ENCODE assay signal across 18 cellular contexts in genomic region chr1:171403396-171403795, GRCh38.
DNase-seq lines count a peak whose midpoint lies in the region; ATAC-seq and TF ChIP-seq lines count a peak whose summit lies in the region.
"Had no signal": no experiment of that assay in that cellular context is flagged by ENCODE, and none has a peak within 500 bp of the region (broad histone marks: within the 10 kb centered on the region; RNA-seq: fewer than 3 reads in every experiment).

No MANE protein-coding gene starts in this region.

- dilution Hi-C loops in IMR-90 (cut with HindIII; ENCODE audit: low sequenced_read_pairs, unreplicated experiment), result no loop called here

- H3K79me1 ChIP-seq in IMR-90 (ENCODE audit: low read depth in 1 of 2, low read length in 2 of 2), result no peaks in the 10 kb centered on the region

- in situ Hi-C loops in IMR-90 (cut with MboI; ENCODE audit: low sequenced_read_pairs), result no loop called here

- H4K8ac ChIP-seq in IMR-90 (ENCODE audit: low read depth in 2 of 2, low read length in 2 of 2), result no peak overlapping the region

- no peak; the same call in 1 of the 2 replicates for ATAC-seq in IMR-90 (ENCODE audit: low read depth)
- peak; percentile 33 for ATAC-seq in WTC11
- no peak for ATAC-seq in upper lobe of right lung
- ATAC-seq: left ventricle myocardium superior had no signal

- no peak overlapping the region for H2BK20ac ChIP-seq in IMR-90 (ENCODE audit: low read depth, low read length)

- H3K27ac ChIP-seq in IMR-90 (ENCODE audit: insufficient read depth, low read length) (no peak overlapping the region), prostate gland (no peak overlapping the region), upper lobe of right lung (no peak overlapping the region)
- H3K27ac ChIP-seq: heart right ventricle, suprapubic skin had no signal

- H3K27ac Mint-ChIP-seq in WTC11 (no peak overlapping the region), type B pancreatic cell (no peak overlapping the region)
- H3K27ac Mint-ChIP-seq: activated CD4-positive, alpha-beta T cell treated with anti-CD3 and anti-CD28 coated beads, Interleukin-2, amount 10 ng/mL, durations not matched to agents 24 days and 14 days; activated T-helper 1 cell treated with anti-CD3 and anti-CD28 coated beads, Interleukin-12 subunit alpha, Interleukin-12 subunit beta, Interleukin-2, Interleukin-4 antibody, amounts not matched to agents 30 ng/mL and 10 ng/mL and 1 ng/mL, durations not matched to agents 14 hours and 24 hours and 36 hours; nephron had no signal

- no peak overlapping the region for H4K91ac ChIP-seq in IMR-90 (ENCODE audit: insufficient read depth, low read depth, low read length)

- H3K4me1 ChIP-seq in IMR-90 (ENCODE audit: control insufficient read depth, insufficient read depth, low read length) (no peaks in the 10 kb centered on the region), prostate gland (replicated peaks) (no peaks in the 10 kb centered on the region), upper lobe of right lung (no peaks in the 10 kb centered on the region)
- H3K4me1 ChIP-seq: suprapubic skin had no signal

- H3K9ac ChIP-seq in IMR-90 (ENCODE audit: low read depth, low read length), result no peak overlapping the region

- no peak overlapping the region for H3K56ac ChIP-seq in IMR-90 (ENCODE audit: extremely low read depth, insufficient read depth, low read length)

- H2BK5ac ChIP-seq in IMR-90 (ENCODE audit: low read depth, low read length, poor library complexity, severe bottlenecking), result no peak overlapping the region

- TF ChIP-seq RAD21 in IMR-90 (IDR thresholded peaks at IDR 0.05; ENCODE audit: low read length), result no peak

- no peak for TF ChIP-seq CTCF in IMR-90 (conservative IDR thresholded peaks at IDR 0.05; ENCODE audit: low read depth, low read length)
- no peak for TF ChIP-seq CTCF in WTC11 (IDR thresholded peaks at IDR 0.05)
- TF ChIP-seq CTCF in type B pancreatic cell (conservative IDR thresholded peaks at IDR 0.05), result no peak
- no peak for TF ChIP-seq CTCF in prostate gland (IDR thresholded peaks at IDR 0.05)
- TF ChIP-seq CTCF in upper lobe of right lung (IDR thresholded peaks at IDR 0.05), result no peak

- no peaks in the 10 kb centered on the region for H4K20me1 ChIP-seq in IMR-90 (ENCODE audit: insufficient read depth, low read length)

- H3K36me3 Mint-ChIP-seq in WTC11, result no peaks in the 10 kb centered on the region
- H3K36me3 Mint-ChIP-seq in type B pancreatic cell, result no peaks in the 10 kb centered on the region

- BruUV-seq in IMR-90 (replicated peaks; lab: Mats Ljungman, UMichigan), result no TSS peak

- H3K4me3 ChIP-seq in IMR-90 (ENCODE audit: insufficient read depth, low read depth, low read length) (no peak overlapping the region), prostate gland (no peak overlapping the region), upper lobe of right lung (no peak overlapping the region)
- H3K4me3 ChIP-seq: heart right ventricle, suprapubic skin had no signal

- H3K23ac ChIP-seq in IMR-90 (ENCODE audit: low read depth, low read length), result no peak overlapping the region

- H3K4me2 ChIP-seq in IMR-90 (ENCODE audit: low read depth, low read length), result no peak overlapping the region

- H3K9me3 ChIP-seq in IMR-90 (ENCODE audit: control insufficient read depth, insufficient read depth, low read length), result no peaks in the 10 kb centered on the region
- H3K9me3 ChIP-seq in prostate gland, result no peaks in the 10 kb centered on the region
- no peaks in the 10 kb centered on the region for H3K9me3 ChIP-seq in upper lobe of right lung
- H3K9me3 ChIP-seq: suprapubic skin had no signal

- H3K27me3 ChIP-seq in IMR-90 (ENCODE audit: control insufficient read depth, insufficient read depth, low read length) (no peaks in the 10 kb centered on the region), prostate gland (replicated peaks; ENCODE audit: insufficient read depth) (no peaks in the 10 kb centered on the region), upper lobe of right lung (no peaks in the 10 kb centered on the region)
- H3K27me3 ChIP-seq: heart right ventricle, suprapubic skin had no signal

- TF ChIP-seq POLR2A in IMR-90 (IDR thresholded peaks at IDR 0.05; ENCODE audit: low read depth, low read length) (no peak), prostate gland (IDR thresholded peaks at IDR 0.05) (no peak)

- POLR2A ChIA-PET in IMR-90 (lab: Charles Lee; ENCODE audit: unreplicated experiment) (no interaction called here), WTC11 (lab: Charles Lee) (no interaction called here)

- H2AK5ac ChIP-seq in IMR-90 (ENCODE audit: low read depth, low read length), result no peak overlapping the region

- no peak overlapping the region for H4K5ac ChIP-seq in IMR-90 (ENCODE audit: low read depth, low read length)

- H3K4me3 Mint-ChIP-seq in WTC11 (no peak overlapping the region), type B pancreatic cell (peak overlapping the region; percentile 4)
- H3K4me3 Mint-ChIP-seq: activated CD4-positive, alpha-beta T cell treated with anti-CD3 and anti-CD28 coated beads, Interleukin-2, amount 10 ng/mL, durations not matched to agents 24 days and 14 days; activated T-helper 1 cell treated with anti-CD3 and anti-CD28 coated beads, Interleukin-12 subunit alpha, Interleukin-12 subunit beta, Interleukin-2, Interleukin-4 antibody, amounts not matched to agents 30 ng/mL and 10 ng/mL and 1 ng/mL, durations not matched to agents 14 hours and 24 hours and 36 hours; IgD-negative memory B cell; nephron had no signal

- peaks cover 6% of the 10 kb centered on the region for H3K9me3 Mint-ChIP-seq in WTC11
- H3K9me3 Mint-ChIP-seq in type B pancreatic cell, result peaks cover 6% of the 10 kb centered on the region
- H3K9me3 Mint-ChIP-seq: activated CD4-positive, alpha-beta T cell treated with anti-CD3 and anti-CD28 coated beads, Interleukin-2, amount 10 ng/mL, durations not matched to agents 24 days and 14 days had no signal

- no peaks in the 10 kb centered on the region for H3K36me3 ChIP-seq in IMR-90 (ENCODE audit: control insufficient read depth, insufficient read depth, low read length)
- H3K36me3 ChIP-seq in prostate gland, result no peaks in the 10 kb centered on the region
- no peaks in the 10 kb centered on the region for H3K36me3 ChIP-seq in upper lobe of right lung
- H3K36me3 ChIP-seq: heart right ventricle, suprapubic skin had no signal

- H3K4me1 Mint-ChIP-seq in WTC11 (peaks cover 31% of the 10 kb centered on the region), type B pancreatic cell (ENCODE audit: unreplicated experiment) (peaks cover 5% of the 10 kb centered on the region)
- H3K4me1 Mint-ChIP-seq: activated CD4-positive, alpha-beta T cell treated with anti-CD3 and anti-CD28 coated beads, Interleukin-2, amount 10 ng/mL, durations not matched to agents 24 days and 14 days; IgD-negative memory B cell; nephron had no signal

- intact Hi-C loops in IMR-90 (cut with micrococcal nuclease) (no loop called here), prostate gland (cut with DNase I) (no loop called here), upper lobe of right lung (cut with DNase I) (no loop called here)

- H3K9me1 ChIP-seq in IMR-90 (ENCODE audit: insufficient read depth, low read length), result no peaks in the 10 kb centered on the region

- H2AK9ac ChIP-seq in IMR-90 (replicated peaks; ENCODE audit: low read depth, low read length, poor library complexity), result no peak overlapping the region

- H3K4ac ChIP-seq in IMR-90 (ENCODE audit: low read depth, low read length), result no peak overlapping the region

- H2BK120ac ChIP-seq in IMR-90 (ENCODE audit: low read depth, low read length), result no peak overlapping the region

- CTCF ChIA-PET in IMR-90 (lab: Yijun Ruan, JAX), result interaction anchor here (0.9 to 2.2 kb wide), 3 partner anchors 10 to 90 kb away, joined by 3 to 5 read pairs (median 3); no protein-coding TSS in a partner anchor
- CTCF ChIA-PET in WTC11 (lab: Charles Lee), result interaction anchor here (0.7 to 2.0 kb wide), 4 partner anchors 43 to 436 kb away, joined by 3 to 14 read pairs (median 5); partner anchors contain the start of gene FMO4

- H3K18ac ChIP-seq in IMR-90 (ENCODE audit: low read depth, low read length), result no peak overlapping the region

- no peak overlapping the region for H3K14ac ChIP-seq in IMR-90 (replicated peaks; ENCODE audit: low read depth, low read length)

- H2AFZ ChIP-seq in IMR-90 (replicated peaks; ENCODE audit: low read length, poor library complexity), result peak overlapping the region; percentile 49

- H2BK15ac ChIP-seq in IMR-90 (ENCODE audit: low read depth, low read length), result no peak overlapping the region

- H3K27me3 Mint-ChIP-seq in WTC11 (ENCODE audit: low read depth) (peaks cover 4% of the 10 kb centered on the region; the same call in 1 of the 2 replicates), type B pancreatic cell (no peaks in the 10 kb centered on the region)

- DNase-seq in IMR-90, result no peak
- peak; percentile 32 for DNase-seq in WTC11 (ENCODE audit: low spot score)
- DNase-seq in fibroblast of peridontal ligament (ENCODE audit: extremely low read depth), result peak; percentile 6
- DNase-seq in type B pancreatic cell (ENCODE audit: extremely low spot score, unreplicated experiment), result no peak
- no peak for DNase-seq in prostate gland (ENCODE audit: low spot score)
- no peak for DNase-seq in upper lobe of right lung
- DNase-seq in hypothalamus (lab: John Stamatoyannopoulos, UW), result no peak
- DNase-seq: anterior cingulate cortex, heart right ventricle, left ventricle myocardium superior, NCI-H2029 treated with DMSO at 0.1 percent for 48 hours, small intestine, T-helper 1 cell had no signal

- whole genome bisulfite sequencing in IMR-90 (ENCODE audit: extremely low coverage in 2 of 2, insufficient read length in 1 of 2), 2 experiments, result 60% methylated on average over 2 of the region's 7 CpGs; no CpG with 5 or more reads in 1 of the 2 experiments
- 44% methylated on average over 7 of the region's 7 CpGs for WGBS in prostate gland

TF ChIP-seq in IMR-90, 13 proteins besides CTCF, POLR2A, EP300 and RAD21:
- no peak for TF ChIP-seq SMC3 (IDR thresholded peaks at IDR 0.05; ENCODE audit: low read depth, low read length)
- TF ChIP-seq FOS (IDR thresholded peaks at IDR 0.05; ENCODE audit: low read depth, low read length), result no peak
- no peak for TF ChIP-seq CHD1 (IDR thresholded peaks at IDR 0.05; ENCODE audit: low read depth, low read length)

TF ChIP-seq in WTC11, 78 proteins besides CTCF, POLR2A, EP300 and RAD21 (continues in another document):
- TF ChIP-seq NFYB (CRISPR knock-in tag; conservative IDR thresholded peaks at IDR 0.05; ENCODE audit: low read depth) (no peak), JUN (CRISPR knock-in tag; IDR thresholded peaks at IDR 0.05) (no peak), MXD4 (CRISPR knock-in tag; IDR thresholded peaks at IDR 0.05; ENCODE audit: borderline replicate concordance) (no peak), GRHL2 (CRISPR knock-in tag; IDR thresholded peaks at IDR 0.05; ENCODE audit: insufficient replicate concordance, severe bottlenecking) (no peak), SMAD4 (CRISPR knock-in tag; IDR thresholded peaks at IDR 0.05) (no peak), ATF3 (CRISPR knock-in tag; conservative IDR thresholded peaks at IDR 0.05) (no peak)

Comparison
In these comparisons a context has a peak if more than half of its experiments do, and no peak if none do; other contexts are left out.
1. DNase-seq: peak in WTC11 (single experiment) and fibroblast of peridontal ligament (single experiment); none in IMR-90 (single experiment), type B pancreatic cell (single experiment), prostate gland (single experiment), upper lobe of right lung (single experiment) and hypothalamus (0 of 51).